ENCODE assay signal across 7 cellular contexts in genomic region chr4:119067125-119067524, GRCh38.
DNase-seq lines count a peak whose midpoint lies in the region; ATAC-seq and TF ChIP-seq lines count a peak whose summit lies in the region.
"Not testable (repeated sequence)": the region's sequence is repeated elsewhere in the genome, so short reads cannot be mapped to it uniquely, and the experiment has no call there.

No MANE protein-coding gene starts in this region.

- not testable (repeated sequence) for H3K14ac ChIP-seq in H9 (ENCODE audit: insufficient read depth, low read length)

- not testable (repeated sequence) for H2BK120ac ChIP-seq in H9 (ENCODE audit: low read depth, low read length, poor library complexity, severe bottlenecking)

- not testable (repeated sequence) for TF ChIP-seq CTCF in Calu3 (IDR thresholded peaks at IDR 0.05; ENCODE audit: unreplicated experiment); H9 (conservative IDR thresholded peaks at IDR 0.05); WTC11 (IDR thresholded peaks at IDR 0.05); endodermal cell (conservative IDR thresholded peaks at IDR 0.05); nephron (IDR thresholded peaks at IDR 0.05; ENCODE audit: unreplicated experiment in 3 of 3); type B pancreatic cell (conservative IDR thresholded peaks at IDR 0.05)

- not testable (repeated sequence) for H3T11ph ChIP-seq in H9 (ENCODE audit: low read length)

- not testable (repeated sequence) for H3K36me3 ChIP-seq in endodermal cell (ENCODE audit: control insufficient read depth, insufficient read depth, low read length); neuron (ENCODE audit: insufficient read depth, low read length)

- peak overlapping the region; percentile 32 for H3K4me3 Mint-ChIP-seq in Calu3 (ENCODE audit: low read depth, unreplicated experiment)
- peak overlapping the region; percentile 83 to 89 for H3K4me3 Mint-ChIP-seq in H9
- peak overlapping the region; percentile 86 for H3K4me3 Mint-ChIP-seq in WTC11
- peak overlapping the region; percentile 64 for H3K4me3 Mint-ChIP-seq in endodermal cell
- peak overlapping the region in 2 of 3 experiments; percentile 57 to 66 for H3K4me3 Mint-ChIP-seq in nephron
- H3K4me3 Mint-ChIP-seq in type B pancreatic cell, result peak overlapping the region; percentile 77

- H3K23me2 ChIP-seq in H9 (ENCODE audit: insufficient read length, low read depth, low read length, poor library complexity, severe bottlenecking), result not testable (repeated sequence)

- H2BK15ac ChIP-seq in H9 (ENCODE audit: low read depth, low read length), result not testable (repeated sequence)

- not testable (repeated sequence) for H3K4ac ChIP-seq in H9 (ENCODE audit: low read depth, low read length)

- not testable (repeated sequence) for H3K23ac ChIP-seq in H9 (ENCODE audit: insufficient read length, low read depth, low read length)

- H3K27me3 ChIP-seq in H9 (ENCODE audit: insufficient read depth, low read length); endodermal cell (ENCODE audit: control insufficient read depth, insufficient read depth, low read length, poor library complexity, severe bottlenecking); neuron (ENCODE audit: insufficient read depth, low read length): not testable (repeated sequence)

- not testable (repeated sequence) for H2BK12ac ChIP-seq in H9 (ENCODE audit: insufficient read length, low read depth, low read length)

- H4K8ac ChIP-seq in H9 (replicated peaks; ENCODE audit: insufficient read length, low read depth, low read length), result not testable (repeated sequence)

- H3K4me2 ChIP-seq in H9 (ENCODE audit: insufficient read depth, insufficient read length, low read length), result not testable (repeated sequence)

- H3K18ac ChIP-seq in H9 (ENCODE audit: insufficient read length, low read depth, low read length), result not testable (repeated sequence)

- not testable (repeated sequence) for H3K9ac ChIP-seq in H9 (ENCODE audit: extremely low read depth, insufficient read length, low read length); endodermal cell (ENCODE audit: extremely low read depth, low read length, poor library complexity, severe bottlenecking)

- H3K56ac ChIP-seq in H9 (ENCODE audit: insufficient read length, low read depth, low read length), result not testable (repeated sequence)

- not testable (repeated sequence) for H4K5ac ChIP-seq in H9 (ENCODE audit: insufficient read length, low read depth, low read length)

- not testable (repeated sequence) for H3K79me1 ChIP-seq in H9 (ENCODE audit: insufficient read depth, low read depth, low read length, poor library complexity, severe bottlenecking)

- not testable (repeated sequence) for H3K79me2 ChIP-seq in H9 (ENCODE audit: insufficient read depth, low read length)

- H3K9me3 Mint-ChIP-seq in Calu3 (ENCODE audit: low read depth, unreplicated experiment); type B pancreatic cell: not testable (repeated sequence)
- H3K9me3 Mint-ChIP-seq in H9 (peaks cover 0 to 13% of the 10 kb centered on the region in 2 experiments; a peak in 3 of 5 replicates), WTC11 (peaks cover 17% of the 10 kb centered on the region), endodermal cell (peaks cover 46% of the 10 kb centered on the region), nephron (peaks cover 15% of the 10 kb centered on the region)

- H3K27ac ChIP-seq in H9 (ENCODE audit: insufficient read length, low read depth, low read length); endodermal cell (ENCODE audit: low read depth, low read length): not testable (repeated sequence)

- WGBS in H9 (ENCODE audit: extremely low coverage, insufficient read length, low lambda C conversion rate), result no CpG with 5 or more reads among the region's 12 CpGs
- WGBS in endodermal cell (ENCODE audit: insufficient coverage in 1 of 2, insufficient read length in 1 of 2), 2 experiments, result 34 to 38% methylated on average over 4 to 9 of the region's 12 CpGs

- not testable (repeated sequence) for H3K27ac Mint-ChIP-seq in Calu3 (ENCODE audit: unreplicated experiment); H9; WTC11; endodermal cell; nephron; type B pancreatic cell

- not testable (repeated sequence) for H2BK5ac ChIP-seq in H9 (ENCODE audit: insufficient read length, low read length)

- H2BK20ac ChIP-seq in H9 (ENCODE audit: low read depth, low read length, poor library complexity, severe bottlenecking), result not testable (repeated sequence)

- H4K20me1 ChIP-seq in H9 (ENCODE audit: control insufficient read depth, insufficient read depth, insufficient read length), result not testable (repeated sequence)

- POLR2A ChIA-PET in WTC11 (lab: Charles Lee), result not testable (repeated sequence)

- not testable (repeated sequence) for H2AFZ ChIP-seq in H9 (ENCODE audit: low read length); neuron (ENCODE audit: low read depth, low read length)

- not testable (repeated sequence) for BruUV-seq in Calu3 (replicated peaks; lab: Mats Ljungman, UMichigan)

- not testable (repeated sequence) for H4K91ac ChIP-seq in H9 (ENCODE audit: insufficient read length, low read depth, low read length)

- intact Hi-C loops in Calu3 (cut with micrococcal nuclease; ENCODE audit: unreplicated experiment), result not testable (repeated sequence)

- not testable (repeated sequence) for H3K9me3 ChIP-seq in H9 (ENCODE audit: control insufficient read depth, low read depth, low read length); endodermal cell (ENCODE audit: control insufficient read depth, low read length); neuron (ENCODE audit: low read length)

- not testable (repeated sequence) for H3K4me1 ChIP-seq in H9 (ENCODE audit: insufficient read depth, low read length); endodermal cell (ENCODE audit: control insufficient read depth, insufficient read depth, low read length); neuron (ENCODE audit: insufficient read depth, low read length)

- ATAC-seq in WTC11, result not testable (repeated sequence)

- CTCF ChIA-PET in Calu3 (lab: Charles Lee); WTC11 (lab: Charles Lee): not testable (repeated sequence)

- not testable (repeated sequence) for H3K4me3 ChIP-seq in endodermal cell (ENCODE audit: low read length)
- H3K4me3 ChIP-seq in neuron (ENCODE audit: low read length), result peak overlapping the region; percentile 35

- DNase-seq in Calu3; H9; endodermal cell; type B pancreatic cell (ENCODE audit: extremely low spot score, unreplicated experiment): not testable (repeated sequence)
- peak; percentile 28 for DNase-seq in WTC11 (ENCODE audit: low spot score)

- not testable (repeated sequence) for H3K27me3 Mint-ChIP-seq in Calu3 (ENCODE audit: unreplicated experiment); endodermal cell (ENCODE audit: insufficient read depth); nephron (ENCODE audit: low read depth); type B pancreatic cell
- H3K27me3 Mint-ChIP-seq in H9 (ENCODE audit: low read depth) (peaks cover 22% of the 10 kb centered on the region), WTC11 (ENCODE audit: low read depth) (peaks cover 29% of the 10 kb centered on the region)

- H2AK5ac ChIP-seq in H9 (ENCODE audit: insufficient read length, low read length), result not testable (repeated sequence)

- not testable (repeated sequence) for H3K36me3 Mint-ChIP-seq in Calu3 (ENCODE audit: insufficient read depth, unreplicated experiment); WTC11; endodermal cell (ENCODE audit: low read depth); nephron (ENCODE audit: low read depth); type B pancreatic cell
- peaks cover 1 to 23% (median 7%) of the 10 kb centered on the region in 3 experiments; a peak in 3 of 7 replicates for H3K36me3 Mint-ChIP-seq in H9 (ENCODE audit: insufficient read depth in 1 of 3, low read depth in 3 of 3)

- not testable (repeated sequence) for H3K4me1 Mint-ChIP-seq in Calu3 (ENCODE audit: low read depth, unreplicated experiment); nephron
- H3K4me1 Mint-ChIP-seq in H9, result peaks cover 20 to 21% of the 10 kb centered on the region in 2 experiments
- peaks cover 38% of the 10 kb centered on the region for H3K4me1 Mint-ChIP-seq in WTC11
- H3K4me1 Mint-ChIP-seq in endodermal cell, result peaks cover 11% of the 10 kb centered on the region
- peaks cover 14% of the 10 kb centered on the region for H3K4me1 Mint-ChIP-seq in type B pancreatic cell (ENCODE audit: unreplicated experiment)

Comparison
In these comparisons a context has a peak if more than half of its experiments do, and no peak if none do; other contexts are left out.
1. H3K4me3 Mint-ChIP-seq: peak in every context shown above with its lines; median percentile 86 in H9; 86 in WTC11; 77 in type B pancreatic cell; 64 in endodermal cell; 62 in nephron; 32 in Calu3.